Comparison of ENCODE assay signal across 17 cellular contexts in the genomic region with DNA sequence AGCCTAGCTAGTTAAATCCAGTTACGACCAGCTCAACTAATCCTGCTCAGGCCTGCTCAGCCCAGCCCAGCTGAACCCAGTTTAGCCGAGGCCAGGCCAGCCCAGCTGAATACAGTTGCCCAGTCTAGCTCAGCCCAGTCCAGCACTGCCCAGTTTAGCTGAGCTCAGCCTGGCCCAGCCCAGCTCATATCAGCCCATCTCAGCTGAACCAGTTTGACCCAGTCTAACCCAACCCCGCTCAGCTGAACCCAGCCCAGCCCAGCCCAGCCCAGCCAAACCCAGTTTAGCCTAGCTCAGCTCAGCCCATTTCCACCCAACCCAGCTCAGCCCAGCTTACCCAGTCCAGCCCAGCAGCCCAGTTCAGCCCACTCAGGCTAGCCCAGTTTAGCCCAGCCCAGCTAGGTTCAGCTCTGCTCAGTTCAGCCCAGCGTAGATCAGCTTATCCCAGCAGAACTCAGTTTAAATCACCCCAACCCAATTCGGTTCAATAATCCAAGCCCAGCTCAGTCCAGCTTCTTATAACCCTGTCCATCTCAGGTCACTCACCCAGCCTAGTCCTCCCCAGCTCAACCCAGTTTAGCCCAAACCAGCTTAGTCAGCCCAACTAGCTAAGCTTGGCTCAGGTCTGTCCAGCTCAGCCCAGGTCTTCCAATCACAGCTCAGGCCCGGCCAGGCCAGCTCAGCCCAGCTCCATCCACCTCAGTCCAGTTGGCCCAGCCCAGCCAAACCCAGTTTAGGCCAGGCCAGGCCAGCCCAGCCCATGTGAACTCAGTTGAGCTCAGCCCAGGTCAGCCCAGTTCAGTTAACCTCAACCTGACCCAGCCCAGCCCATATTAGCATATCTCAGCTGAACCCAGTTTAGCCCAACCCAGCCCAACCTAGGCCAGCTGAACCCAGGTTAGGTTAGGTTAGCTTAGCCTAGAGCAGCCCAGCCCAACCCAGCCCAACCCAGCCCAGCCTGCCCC.
DNase-seq lines count a peak whose midpoint lies in the region; ATAC-seq and TF ChIP-seq lines count a peak whose summit lies in the region.
"Had no signal": no experiment of that assay in that cellular context is flagged by ENCODE, and none has a peak within 500 bp of the region (broad histone marks: within the 10 kb centered on the region; RNA-seq: fewer than 3 reads in every experiment).

No MANE protein-coding gene starts in this region.

- peaks cover 8% of the 10 kb centered on the region for H3K36me3 Mint-ChIP-seq in endothelial cell (ENCODE audit: low read depth, unreplicated experiment)

- no peak overlapping the region for H2BK12ac ChIP-seq in trophoblast cell (ENCODE audit: low read length)

- no peak overlapping the region for H2AFZ ChIP-seq in Karpas-422 (ENCODE audit: low read length)
- no peak overlapping the region for H2AFZ ChIP-seq in trophoblast cell (ENCODE audit: insufficient read depth, low read length, poor library complexity)

- no peak overlapping the region for H4K12ac ChIP-seq in trophoblast cell (ENCODE audit: low read depth, low read length)

- peaks cover 11% of the 10 kb centered on the region for H3K27me3 Mint-ChIP-seq in endothelial cell (ENCODE audit: unreplicated experiment)
- H3K27me3 Mint-ChIP-seq: CD4-positive, alpha-beta T cell had no signal

- no peaks in the 10 kb centered on the region for H3K79me1 ChIP-seq in trophoblast cell (ENCODE audit: low read length)

- no peak for TF ChIP-seq CTCF in endothelial cell (IDR thresholded peaks at IDR 0.05; ENCODE audit: unreplicated experiment)

- no peaks in the 10 kb centered on the region for H4K20me1 ChIP-seq in Karpas-422 (ENCODE audit: insufficient read depth, low read depth, low read length)

- H3K23ac ChIP-seq in trophoblast cell (ENCODE audit: low read length) = no peak overlapping the region

- no peak overlapping the region for H4K91ac ChIP-seq in trophoblast cell (ENCODE audit: low read depth, low read length)

- H3K9ac ChIP-seq in Karpas-422 (ENCODE audit: low read length) (no peak overlapping the region), trophoblast cell (ENCODE audit: low read length) (no peak overlapping the region)

- H3K18ac ChIP-seq in trophoblast cell (ENCODE audit: low read length) = no peak overlapping the region

- H3K4me2 ChIP-seq in Karpas-422 (ENCODE audit: low read depth, low read length, poor library complexity, severe bottlenecking) (no peak overlapping the region), trophoblast cell (ENCODE audit: low read length) (no peak overlapping the region)

- H3K79me2 ChIP-seq in Karpas-422 (ENCODE audit: low read length) = no peaks in the 10 kb centered on the region
- H3K79me2 ChIP-seq in trophoblast cell (ENCODE audit: control insufficient read depth, insufficient read depth, low read length, poor library complexity) = no peaks in the 10 kb centered on the region

- H2BK120ac ChIP-seq in trophoblast cell (ENCODE audit: insufficient read depth, low read length, poor library complexity) = no peak overlapping the region

- no peaks in the 10 kb centered on the region for H3K9me3 ChIP-seq in Karpas-422 (ENCODE audit: low read length)
- peaks cover 61% of the 10 kb centered on the region for H3K9me3 ChIP-seq in trophoblast cell (ENCODE audit: insufficient read depth, low read depth, low read length)

- H3K9me3 Mint-ChIP-seq in endothelial cell (ENCODE audit: unreplicated experiment) = peaks cover 7% of the 10 kb centered on the region
- H3K9me3 Mint-ChIP-seq: CD4-positive, alpha-beta T cell had no signal

- H3K4me1 ChIP-seq in Karpas-422 (ENCODE audit: low read length) = no peaks in the 10 kb centered on the region
- H3K4me1 ChIP-seq in trophoblast cell (ENCODE audit: control insufficient read depth in 1 of 2, insufficient read depth in 2 of 2, low read length in 2 of 2) = no peaks in the 10 kb centered on the region
- H3K4me1 ChIP-seq: tibial nerve had no signal

- no peak overlapping the region for H4K8ac ChIP-seq in trophoblast cell (ENCODE audit: low read depth, low read length)

- no peak overlapping the region for H3K4ac ChIP-seq in trophoblast cell (ENCODE audit: low read depth, low read length)

- DNase-seq in SIG-M5 treated with dmso at 0.1 percent for 504 hours (lab: John Stamatoyannopoulos, UW; ENCODE audit: unreplicated experiment) = peak; percentile 42
- no peak for DNase-seq in SIG-M5 (lab: John Stamatoyannopoulos, UW)
- peak; percentile 40 for DNase-seq in Karpas-422
- DNase-seq in endothelial cell (ENCODE audit: low spot score) = no peak
- DNase-seq in trophoblast cell = peak in 1 of 2 donors; percentile 13
- no peak for DNase-seq in Kasumi-1 (lab: John Stamatoyannopoulos, UW)
- no peak for DNase-seq in HPDE6-E6E7 (ENCODE audit: extremely low spot score)
- DNase-seq: activated CD4-positive, alpha-beta T cell treated with anti-CD3 and anti-CD28 coated beads, Interleukin-2, amount 50 U/mL, for 1 hour; CD4-positive, alpha-beta T cell; DMS79 treated with DMSO at 0.1 percent for 48 hours; foreskin fibroblast; left cardiac atrium; NCI-H146 had no signal

- WGBS in trophoblast cell (ENCODE audit: extremely low coverage, insufficient coverage, insufficient read length) = no CpG with 5 or more reads among the region's 6 CpGs

- H3K4me3 ChIP-seq in Karpas-422 (ENCODE audit: low read length) = no peak overlapping the region
- peak overlapping the region; percentile 15 for H3K4me3 ChIP-seq in trophoblast cell (ENCODE audit: low read depth, low read length)
- H3K4me3 ChIP-seq: tibial nerve had no signal

- H3K14ac ChIP-seq in trophoblast cell (ENCODE audit: low read length) = no peak overlapping the region

- no peak for ATAC-seq in GM18870 (IDR thresholded peaks at IDR 0.05; ENCODE audit: unreplicated experiment)
- ATAC-seq: left cardiac atrium had no signal

- no peak overlapping the region for H3K27ac Mint-ChIP-seq in endothelial cell (ENCODE audit: unreplicated experiment)
- H3K27ac Mint-ChIP-seq: CD4-positive, alpha-beta T cell; endodermal cell had no signal

- no peak overlapping the region for H2AK5ac ChIP-seq in trophoblast cell (ENCODE audit: low read length)

- no peaks in the 10 kb centered on the region for H3K9me2 ChIP-seq in Karpas-422 (replicated peaks; ENCODE audit: insufficient read depth, low read length)

- H3K27ac ChIP-seq in Karpas-422 (ENCODE audit: low read length) (no peak overlapping the region), trophoblast cell (ENCODE audit: low read depth, low read length) (no peak overlapping the region)
- H3K27ac ChIP-seq: HL-60, tibial nerve had no signal

- H3K4me3 Mint-ChIP-seq in endothelial cell (ENCODE audit: unreplicated experiment) = peak overlapping the region; percentile 51
- H3K4me3 Mint-ChIP-seq: CD4-positive, alpha-beta T cell; endodermal cell had no signal

- H3K36me3 ChIP-seq in Karpas-422 (ENCODE audit: insufficient read depth, low read length) (no peaks in the 10 kb centered on the region), trophoblast cell (ENCODE audit: control insufficient read depth in 1 of 2, insufficient read depth in 2 of 2, low read length in 2 of 2) (no peaks in the 10 kb centered on the region)
- H3K36me3 ChIP-seq: tibial nerve had no signal

- H2BK5ac ChIP-seq in trophoblast cell (ENCODE audit: low read depth, low read length, poor library complexity) = no peak overlapping the region

- H3K4me1 Mint-ChIP-seq in endothelial cell (ENCODE audit: unreplicated experiment) = no peaks in the 10 kb centered on the region
- H3K4me1 Mint-ChIP-seq: endodermal cell had no signal

- H3K27me3 ChIP-seq in Karpas-422 (ENCODE audit: low read length) (no peaks in the 10 kb centered on the region), trophoblast cell (ENCODE audit: insufficient read depth, low read length) (no peaks in the 10 kb centered on the region)
- H3K27me3 ChIP-seq: tibial nerve had no signal

Comparison
In these comparisons a context has a peak if more than half of its experiments do, and no peak if none do; other contexts are left out.
1. DNase-seq: peak in SIG-M5 treated with dmso at 0.1 percent for 504 hours (single experiment) and Karpas-422 (single experiment); none in SIG-M5 (single experiment), endothelial cell (single experiment), Kasumi-1 (0 of 2) and HPDE6-E6E7 (single experiment).